In genomic region chr21:43786423-43787179, GRCh38 we compare ENCODE assay signal across 3 cellular contexts.
TF ChIP-seq lines count a peak whose summit lies in the region.

No MANE protein-coding gene starts in this region.

TF ChIP-seq in GM12891, 5 proteins besides CTCF, POLR2A, EP300 and RAD21:
- TF ChIP-seq POLR2AphosphoS5 (IDR thresholded peaks at IDR 0.05; ENCODE audit: low read depth, low read length): no peak
- no peak for TF ChIP-seq TAF1 (IDR thresholded peaks at IDR 0.05; ENCODE audit: low read depth, low read length)
- TF ChIP-seq SPI1 (IDR thresholded peaks at IDR 0.05; ENCODE audit: low read depth, low read length): no peak
- TF ChIP-seq POU2F2 (IDR thresholded peaks at IDR 0.05; ENCODE audit: low read depth, low read length): no peak
- no peak for TF ChIP-seq PAX5 (IDR thresholded peaks at IDR 0.05; ENCODE audit: insufficient read depth, low read length, severe bottlenecking)

TF ChIP-seq in GM12878, 131 proteins besides CTCF, POLR2A, EP300 and RAD21:
- TF ChIP-seq CBX5 (IDR thresholded peaks at IDR 0.05; ENCODE audit: low read depth) (no peak), CHD4 (IDR thresholded peaks at IDR 0.05) (peak; percentile 91; the same call in 1 of the 2 replicates), ZBTB33 (IDR thresholded peaks at IDR 0.05) (peak; percentile 23; the same call in 1 of the 2 replicates), ZNF217 (IDR thresholded peaks at IDR 0.05) (peak; percentile 87; the same call in 1 of the 2 replicates), WRNIP1 (IDR thresholded peaks at IDR 0.05; ENCODE audit: borderline replicate concordance, low read depth, low read length) (peak; percentile 99), BCL3 (IDR thresholded peaks at IDR 0.05; ENCODE audit: borderline replicate concordance, insufficient read depth, low read depth, low read length, poor library complexity, severe bottlenecking) (peak; percentile 69), ZNF207 (IDR thresholded peaks at IDR 0.05; ENCODE audit: borderline replicate concordance) (no peak), DPF2 (IDR thresholded peaks at IDR 0.05) (peak; percentile 100)

TF ChIP-seq in SK-N-SH, 30 proteins besides CTCF, POLR2A, EP300 and RAD21:
- TF ChIP-seq SMC3 (IDR thresholded peaks at IDR 0.05; ENCODE audit: low read depth, low read length) (no peak), RXRA (IDR thresholded peaks at IDR 0.05; ENCODE audit: borderline replicate concordance, low read depth) (no peak), POLR2AphosphoS5 (IDR thresholded peaks at IDR 0.05; ENCODE audit: low read depth, low read length) (no peak), CHD2 (IDR thresholded peaks at IDR 0.05; ENCODE audit: low read length, partially characterized antibody) (no peak), MEF2A (IDR thresholded peaks at IDR 0.05; ENCODE audit: borderline replicate concordance, low read depth) (no peak), TAF1 (IDR thresholded peaks at IDR 0.05; ENCODE audit: borderline replicate concordance, low read depth, low read length) (no peak), TEAD4 (IDR thresholded peaks at IDR 0.05; ENCODE audit: borderline replicate concordance, insufficient read depth) (no peak), GATA2 (CRISPR knock-in tag; IDR thresholded peaks at IDR 0.05) (no peak), ZBTB33 (IDR thresholded peaks at IDR 0.05; ENCODE audit: borderline replicate concordance, low read depth) (no peak)
